Comparison of ENCODE assay signal across 1 cellular context in the genomic region with DNA sequence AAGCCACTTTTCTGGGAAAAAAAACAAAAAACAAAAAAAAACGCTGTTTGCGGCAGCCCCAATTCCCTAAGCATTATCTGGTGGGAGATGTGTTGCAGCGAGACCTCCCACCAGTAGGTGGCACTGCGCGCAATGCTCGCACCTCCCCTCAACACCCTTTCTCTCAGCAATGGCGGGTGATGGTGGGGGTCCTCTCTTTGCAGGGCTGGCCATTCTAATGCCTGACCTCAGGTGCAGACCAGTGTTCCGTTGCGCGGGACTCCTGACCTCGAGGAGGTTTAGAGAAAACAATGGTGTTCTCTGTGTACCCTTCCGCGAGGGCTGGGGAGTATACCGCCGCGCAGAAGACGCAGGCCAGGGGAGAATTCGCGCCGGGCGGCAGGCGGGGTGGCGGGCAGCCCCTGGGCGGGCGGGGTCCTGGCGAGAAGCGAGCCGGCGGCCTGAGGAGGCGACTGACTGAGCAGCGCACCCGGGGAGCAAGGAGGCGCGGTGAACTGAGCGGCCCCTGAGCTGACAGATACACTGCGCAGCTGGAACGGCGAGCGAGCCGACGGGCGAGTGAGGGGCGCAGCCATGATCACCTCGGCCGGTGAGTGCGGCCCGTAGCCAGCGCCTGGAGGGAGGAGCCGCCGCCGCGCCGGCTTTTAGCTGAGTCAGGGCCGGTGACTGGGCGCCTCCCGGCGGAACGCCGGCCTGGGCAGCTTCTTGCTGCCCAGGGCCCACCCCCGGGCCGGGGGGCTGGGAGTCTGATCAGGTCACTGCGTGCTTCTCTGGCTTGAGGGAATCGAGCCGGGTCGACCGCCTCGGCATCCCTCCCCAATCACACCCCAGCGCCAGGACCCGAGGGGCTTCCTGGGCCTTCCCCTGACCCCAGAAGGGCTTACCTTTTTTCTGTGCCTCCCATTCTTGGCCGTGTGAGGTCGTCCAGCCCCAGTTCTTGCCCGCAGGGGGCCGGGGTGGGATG.
TF ChIP-seq lines count a peak whose summit lies in the region.

PSMD1 (plus strand) TSS at position 415 of the 964 bp plus-strand sequence; CDS start at position 574, 159 bp downstream.

TF ChIP-seq in K562, 482 proteins besides CTCF, POLR2A, EP300 and RAD21 (continued from another document and continues in another):
- TF ChIP-seq, protein P1, sequence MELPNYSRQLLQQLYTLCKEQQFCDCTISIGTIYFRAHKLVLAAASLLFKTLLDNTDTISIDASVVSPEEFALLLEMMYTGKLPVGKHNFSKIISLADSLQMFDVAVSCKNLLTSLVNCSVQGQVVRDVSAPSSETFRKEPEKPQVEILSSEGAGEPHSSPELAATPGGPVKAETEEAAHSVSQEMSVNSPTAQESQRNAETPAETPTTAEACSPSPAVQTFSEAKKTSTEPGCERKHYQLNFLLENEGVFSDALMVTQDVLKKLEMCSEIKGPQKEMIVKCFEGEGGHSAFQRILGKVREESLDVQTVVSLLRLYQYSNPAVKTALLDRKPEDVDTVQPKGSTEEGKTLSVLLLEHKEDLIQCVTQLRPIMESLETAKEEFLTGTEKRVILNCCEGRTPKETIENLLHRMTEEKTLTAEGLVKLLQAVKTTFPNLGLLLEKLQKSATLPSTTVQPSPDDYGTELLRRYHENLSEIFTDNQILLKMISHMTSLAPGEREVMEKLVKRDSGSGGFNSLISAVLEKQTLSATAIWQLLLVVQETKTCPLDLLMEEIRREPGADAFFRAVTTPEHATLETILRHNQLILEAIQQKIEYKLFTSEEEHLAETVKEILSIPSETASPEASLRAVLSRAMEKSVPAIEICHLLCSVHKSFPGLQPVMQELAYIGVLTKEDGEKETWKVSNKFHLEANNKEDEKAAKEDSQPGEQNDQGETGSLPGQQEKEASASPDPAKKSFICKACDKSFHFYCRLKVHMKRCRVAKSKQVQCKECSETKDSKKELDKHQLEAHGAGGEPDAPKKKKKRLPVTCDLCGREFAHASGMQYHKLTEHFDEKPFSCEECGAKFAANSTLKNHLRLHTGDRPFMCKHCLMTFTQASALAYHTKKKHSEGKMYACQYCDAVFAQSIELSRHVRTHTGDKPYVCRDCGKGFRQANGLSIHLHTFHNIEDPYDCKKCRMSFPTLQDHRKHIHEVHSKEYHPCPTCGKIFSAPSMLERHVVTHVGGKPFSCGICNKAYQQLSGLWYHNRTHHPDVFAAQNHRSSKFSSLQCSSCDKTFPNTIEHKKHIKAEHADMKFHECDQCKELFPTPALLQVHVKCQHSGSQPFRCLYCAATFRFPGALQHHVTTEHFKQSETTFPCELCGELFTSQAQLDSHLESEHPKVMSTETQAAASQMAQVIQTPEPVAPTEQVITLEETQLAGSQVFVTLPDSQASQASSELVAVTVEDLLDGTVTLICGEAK (IDR thresholded peaks at IDR 0.05): no peak
- TF ChIP-seq, protein P1 (CRISPR knock-in tag; IDR thresholded peaks at IDR 0.05): no peak
- TF ChIP-seq JUN (IDR thresholded peaks at IDR 0.05; ENCODE audit: borderline replicate concordance, low read depth, low read length) (no peak), JUN (CRISPR knock-in tag; IDR thresholded peaks at IDR 0.05; ENCODE audit: borderline replicate concordance) (no peak), DLX4 (CRISPR knock-in tag; IDR thresholded peaks at IDR 0.05) (no peak), TCFL5 (CRISPR knock-in tag; conservative IDR thresholded peaks at IDR 0.05) (no peak), DNMT1 (IDR thresholded peaks at IDR 0.05) (no peak), NFE2L1 (tag; IDR thresholded peaks at IDR 0.05; ENCODE audit: borderline replicate concordance, low read depth) (no peak), CREM (IDR thresholded peaks at IDR 0.05; ENCODE audit: low read depth) (peak; percentile 76), ZNF785 (CRISPR knock-in tag; IDR thresholded peaks at IDR 0.05) (no peak), ZFP30 (CRISPR knock-in tag; IDR thresholded peaks at IDR 0.05; ENCODE audit: borderline replicate concordance) (no peak), PHB2 (IDR thresholded peaks at IDR 0.05; ENCODE audit: low read depth) (no peak), SNIP1 (IDR thresholded peaks at IDR 0.05; ENCODE audit: low read depth) (peak; percentile 82), YBX1 (IDR thresholded peaks at IDR 0.05) (no peak), FOXK2 (conservative IDR thresholded peaks at IDR 0.05 in 1 of 2, IDR thresholded peaks at IDR 0.05 in 1 of 2; ENCODE audit: low read depth in 2 of 2) (peak; percentile 35 to 49; a peak in 1 of 4 replicates), FOS (IDR thresholded peaks at IDR 0.05; ENCODE audit: extremely low read depth, insufficient read length) (no peak), STAG1 (CRISPR knock-in tag; IDR thresholded peaks at IDR 0.05; ENCODE audit: borderline replicate concordance) (no peak), MCM3 (IDR thresholded peaks at IDR 0.05) (no peak), TCF7L2 (IDR thresholded peaks at IDR 0.05; ENCODE audit: low read depth, low read length) (no peak), IRF1 (CRISPR knock-in tag; IDR thresholded peaks at IDR 0.05; ENCODE audit: borderline replicate concordance) (no peak), KLF1 (tag; IDR thresholded peaks at IDR 0.05) (no peak), ZNF79 (CRISPR knock-in tag; IDR thresholded peaks at IDR 0.05; ENCODE audit: low read depth) (no peak), ZNF263 (CRISPR knock-in tag; IDR thresholded peaks at IDR 0.05; ENCODE audit: borderline replicate concordance) (no peak), NR2C2 (CRISPR knock-in tag; IDR thresholded peaks at IDR 0.05) (no peak), NR2C2 (tag; IDR thresholded peaks at IDR 0.05) (peak; percentile 45; the same call in 1 of the 2 replicates)
- TF ChIP-seq, protein P2, sequence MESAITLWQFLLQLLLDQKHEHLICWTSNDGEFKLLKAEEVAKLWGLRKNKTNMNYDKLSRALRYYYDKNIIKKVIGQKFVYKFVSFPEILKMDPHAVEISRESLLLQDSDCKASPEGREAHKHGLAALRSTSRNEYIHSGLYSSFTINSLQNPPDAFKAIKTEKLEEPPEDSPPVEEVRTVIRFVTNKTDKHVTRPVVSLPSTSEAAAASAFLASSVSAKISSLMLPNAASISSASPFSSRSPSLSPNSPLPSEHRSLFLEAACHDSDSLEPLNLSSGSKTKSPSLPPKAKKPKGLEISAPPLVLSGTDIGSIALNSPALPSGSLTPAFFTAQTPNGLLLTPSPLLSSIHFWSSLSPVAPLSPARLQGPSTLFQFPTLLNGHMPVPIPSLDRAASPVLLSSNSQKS (CRISPR knock-in tag; IDR thresholded peaks at IDR 0.05): no peak
- TF ChIP-seq, protein P3, sequence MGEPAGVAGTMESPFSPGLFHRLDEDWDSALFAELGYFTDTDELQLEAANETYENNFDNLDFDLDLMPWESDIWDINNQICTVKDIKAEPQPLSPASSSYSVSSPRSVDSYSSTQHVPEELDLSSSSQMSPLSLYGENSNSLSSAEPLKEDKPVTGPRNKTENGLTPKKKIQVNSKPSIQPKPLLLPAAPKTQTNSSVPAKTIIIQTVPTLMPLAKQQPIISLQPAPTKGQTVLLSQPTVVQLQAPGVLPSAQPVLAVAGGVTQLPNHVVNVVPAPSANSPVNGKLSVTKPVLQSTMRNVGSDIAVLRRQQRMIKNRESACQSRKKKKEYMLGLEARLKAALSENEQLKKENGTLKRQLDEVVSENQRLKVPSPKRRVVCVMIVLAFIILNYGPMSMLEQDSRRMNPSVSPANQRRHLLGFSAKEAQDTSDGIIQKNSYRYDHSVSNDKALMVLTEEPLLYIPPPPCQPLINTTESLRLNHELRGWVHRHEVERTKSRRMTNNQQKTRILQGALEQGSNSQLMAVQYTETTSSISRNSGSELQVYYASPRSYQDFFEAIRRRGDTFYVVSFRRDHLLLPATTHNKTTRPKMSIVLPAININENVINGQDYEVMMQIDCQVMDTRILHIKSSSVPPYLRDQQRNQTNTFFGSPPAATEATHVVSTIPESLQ (CRISPR knock-in tag; IDR thresholded peaks at IDR 0.05): no peak
- TF ChIP-seq, protein P4, sequence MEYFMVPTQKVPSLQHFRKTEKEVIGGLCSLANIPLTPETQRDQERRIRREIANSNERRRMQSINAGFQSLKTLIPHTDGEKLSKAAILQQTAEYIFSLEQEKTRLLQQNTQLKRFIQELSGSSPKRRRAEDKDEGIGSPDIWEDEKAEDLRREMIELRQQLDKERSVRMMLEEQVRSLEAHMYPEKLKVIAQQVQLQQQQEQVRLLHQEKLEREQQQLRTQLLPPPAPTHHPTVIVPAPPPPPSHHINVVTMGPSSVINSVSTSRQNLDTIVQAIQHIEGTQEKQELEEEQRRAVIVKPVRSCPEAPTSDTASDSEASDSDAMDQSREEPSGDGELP (CRISPR knock-in tag; IDR thresholded peaks at IDR 0.05; ENCODE audit: borderline replicate concordance): peak; percentile 47
- TF ChIP-seq, protein P5, sequence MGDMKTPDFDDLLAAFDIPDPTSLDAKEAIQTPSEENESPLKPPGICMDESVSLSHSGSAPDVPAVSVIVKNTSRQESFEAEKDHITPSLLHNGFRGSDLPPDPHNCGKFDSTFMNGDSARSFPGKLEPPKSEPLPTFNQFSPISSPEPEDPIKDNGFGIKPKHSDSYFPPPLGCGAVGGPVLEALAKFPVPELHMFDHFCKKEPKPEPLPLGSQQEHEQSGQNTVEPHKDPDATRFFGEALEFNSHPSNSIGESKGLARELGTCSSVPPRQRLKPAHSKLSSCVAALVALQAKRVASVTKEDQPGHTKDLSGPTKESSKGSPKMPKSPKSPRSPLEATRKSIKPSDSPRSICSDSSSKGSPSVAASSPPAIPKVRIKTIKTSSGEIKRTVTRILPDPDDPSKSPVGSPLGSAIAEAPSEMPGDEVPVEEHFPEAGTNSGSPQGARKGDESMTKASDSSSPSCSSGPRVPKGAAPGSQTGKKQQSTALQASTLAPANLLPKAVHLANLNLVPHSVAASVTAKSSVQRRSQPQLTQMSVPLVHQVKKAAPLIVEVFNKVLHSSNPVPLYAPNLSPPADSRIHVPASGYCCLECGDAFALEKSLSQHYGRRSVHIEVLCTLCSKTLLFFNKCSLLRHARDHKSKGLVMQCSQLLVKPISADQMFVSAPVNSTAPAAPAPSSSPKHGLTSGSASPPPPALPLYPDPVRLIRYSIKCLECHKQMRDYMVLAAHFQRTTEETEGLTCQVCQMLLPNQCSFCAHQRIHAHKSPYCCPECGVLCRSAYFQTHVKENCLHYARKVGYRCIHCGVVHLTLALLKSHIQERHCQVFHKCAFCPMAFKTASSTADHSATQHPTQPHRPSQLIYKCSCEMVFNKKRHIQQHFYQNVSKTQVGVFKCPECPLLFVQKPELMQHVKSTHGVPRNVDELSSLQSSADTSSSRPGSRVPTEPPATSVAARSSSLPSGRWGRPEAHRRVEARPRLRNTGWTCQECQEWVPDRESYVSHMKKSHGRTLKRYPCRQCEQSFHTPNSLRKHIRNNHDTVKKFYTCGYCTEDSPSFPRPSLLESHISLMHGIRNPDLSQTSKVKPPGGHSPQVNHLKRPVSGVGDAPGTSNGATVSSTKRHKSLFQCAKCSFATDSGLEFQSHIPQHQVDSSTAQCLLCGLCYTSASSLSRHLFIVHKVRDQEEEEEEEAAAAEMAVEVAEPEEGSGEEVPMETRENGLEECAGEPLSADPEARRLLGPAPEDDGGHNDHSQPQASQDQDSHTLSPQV (IDR thresholded peaks at IDR 0.05): no peak
